Comparison of ENCODE assay signal across 9 cellular contexts in genomic region chr1:26278303-26278702, GRCh38. TPM values are rescaled to one million over a fixed set of nuclear protein-coding genes. Genes with fewer than 3 reads are reported as not detected.
DNase-seq lines count a peak whose midpoint lies in the region; ATAC-seq and TF ChIP-seq lines count a peak whose summit lies in the region.
"Had no signal": no experiment of that assay in that cellular context is flagged by ENCODE, and none has a peak within 500 bp of the region (broad histone marks: within the 10 kb centered on the region; RNA-seq: fewer than 3 reads in every experiment).

No MANE protein-coding gene starts in this region.

- H3K9ac ChIP-seq in duodenal mucosa (ENCODE audit: low read depth in 1 of 2, low read length in 2 of 2): peak overlapping the region; percentile 81 to 82

- peak overlapping the region; percentile 100 for H3K27ac Mint-ChIP-seq in CD8-positive, alpha-beta T cell
- H3K27ac Mint-ChIP-seq in progenitor cell of endocrine pancreas: no peak overlapping the region

- H3K4me3 Mint-ChIP-seq in CD8-positive, alpha-beta T cell: peak overlapping the region; percentile 3
- H3K4me3 Mint-ChIP-seq in progenitor cell of endocrine pancreas (ENCODE audit: low read depth): no peak overlapping the region

- no TSS peak for BruUV-seq in Panc1 (replicated peaks; lab: Mats Ljungman, UMichigan)

- no peaks in the 10 kb centered on the region for H3K27me3 Mint-ChIP-seq in CD8-positive, alpha-beta T cell (ENCODE audit: low read depth)
- H3K27me3 Mint-ChIP-seq in progenitor cell of endocrine pancreas: no peaks in the 10 kb centered on the region

- no peak for TF ChIP-seq CTCF in CD8-positive, alpha-beta T cell (IDR thresholded peaks at IDR 0.05)
- TF ChIP-seq CTCF in Panc1 (IDR thresholded peaks at IDR 0.05) (no peak), neutrophil (IDR thresholded peaks at IDR 0.05) (no peak), progenitor cell of endocrine pancreas (IDR thresholded peaks at IDR 0.05; ENCODE audit: unreplicated experiment) (no peak)

- no peaks in the 10 kb centered on the region for H3K9me3 ChIP-seq in CD8-positive, alpha-beta T cell (ENCODE audit: low read length)
- H3K9me3 ChIP-seq in Panc1 (ENCODE audit: control insufficient read depth, insufficient read depth, low read depth, low read length) (no peaks in the 10 kb centered on the region), duodenal mucosa (ENCODE audit: control insufficient read depth in 1 of 2, low read length in 2 of 2) (no peaks in the 10 kb centered on the region), neutrophil (no peaks in the 10 kb centered on the region)

- H3K36me3 ChIP-seq in CD8-positive, alpha-beta T cell (ENCODE audit: insufficient read depth, low read length): peaks cover 10% of the 10 kb centered on the region
- H3K36me3 ChIP-seq in Panc1 (ENCODE audit: control insufficient read depth, insufficient read depth, low read length) (peaks cover 10% of the 10 kb centered on the region), duodenal mucosa (ENCODE audit: control insufficient read depth in 1 of 2, insufficient read depth in 2 of 2, low read length in 2 of 2) (peaks cover 0 to 13% of the 10 kb centered on the region in 2 donors), neutrophil (peaks cover 28% of the 10 kb centered on the region)

- H3K4me1 Mint-ChIP-seq in CD8-positive, alpha-beta T cell (ENCODE audit: low read depth): peaks cover 73% of the 10 kb centered on the region
- peaks cover 36% of the 10 kb centered on the region for H3K4me1 Mint-ChIP-seq in progenitor cell of endocrine pancreas (ENCODE audit: low read depth)

- H3K4me3 ChIP-seq in CD8-positive, alpha-beta T cell (ENCODE audit: low read depth, low read length): no peak overlapping the region
- no peak overlapping the region for H3K4me3 ChIP-seq in Panc1 (ENCODE audit: low read depth in 2 of 2, low read length in 2 of 2)
- H3K4me3 ChIP-seq in duodenal mucosa (ENCODE audit: low read depth in 1 of 2, low read length in 2 of 2): no peak overlapping the region
- H3K4me3 ChIP-seq in neutrophil (ENCODE audit: low read depth in 1 of 2, low read length in 1 of 2): peak overlapping the region in 1 of 2 experiments; percentile 97

- peak overlapping the region; percentile 69 for H3K27ac ChIP-seq in CD8-positive, alpha-beta T cell (ENCODE audit: low read depth, low read length)
- H3K27ac ChIP-seq in Panc1 (ENCODE audit: low read length) (peak overlapping the region; percentile 96), duodenal mucosa (ENCODE audit: low read depth, low read length) (peak overlapping the region; percentile 65), neutrophil (peak overlapping the region; percentile 100)

- CTCF ChIA-PET in CD8-positive, alpha-beta T cell (lab: Charles Lee): interaction anchor here (0.6 to 22.3 kb wide), 10 partner anchors 9 to 1079 kb away, joined by 3 to 844 read pairs (median 9); partner anchors contain the start of genes CD52 and CEP85
- CTCF ChIA-PET in Panc1 (lab: Charles Lee): no interaction called here

- no peak for ATAC-seq in CD8-positive, alpha-beta T cell
- ATAC-seq in Panc1: 0 out of 2 replicates have a peak, but pooled peaks have one; percentile 10
- no peak for ATAC-seq in HG03196 (IDR thresholded peaks at IDR 0.05; ENCODE audit: unreplicated experiment)
- ATAC-seq in GM21717 (IDR thresholded peaks at IDR 0.05; ENCODE audit: unreplicated experiment): no peak

- DNase-seq in CD8-positive, alpha-beta T cell: no peak
- DNase-seq in Panc1 (ENCODE audit: low read depth, low spot score) (no peak), progenitor cell of endocrine pancreas (ENCODE audit: low spot score, unreplicated experiment) (no peak), NCI-H2081 (lab: John Stamatoyannopoulos, UW) (no peak)

- POLR2A ChIA-PET in CD8-positive, alpha-beta T cell (lab: Charles Lee): interaction anchor here (0.9 to 21.5 kb wide), 4 partner anchors 8 to 96 kb away, joined by 3 to 666 read pairs (median 11); partner anchors contain the start of gene CD52
- POLR2A ChIA-PET in Panc1 (lab: Charles Lee): no interaction called here

- no peaks in the 10 kb centered on the region for H3K27me3 ChIP-seq in CD8-positive, alpha-beta T cell (ENCODE audit: insufficient read depth, low read length)
- H3K27me3 ChIP-seq in Panc1 (ENCODE audit: control insufficient read depth, insufficient read depth, low read length) (no peaks in the 10 kb centered on the region), duodenal mucosa (ENCODE audit: control insufficient read depth in 1 of 2, insufficient read depth in 2 of 2, low read length in 2 of 2) (no peaks in the 10 kb centered on the region), neutrophil (no peaks in the 10 kb centered on the region)

- no peaks in the 10 kb centered on the region for H3K9me3 Mint-ChIP-seq in CD8-positive, alpha-beta T cell
- no peaks in the 10 kb centered on the region for H3K9me3 Mint-ChIP-seq in progenitor cell of endocrine pancreas (ENCODE audit: low read depth)
- H3K9me3 Mint-ChIP-seq: mesothelial cell of epicardium had no signal

- intact Hi-C loops in CD8-positive, alpha-beta T cell (cut with DNase I, micrococcal nuclease): loop anchor here in 1 of 2 experiments (5.0 kb wide), 1 partner anchor 194 kb away; the partner anchor contains the start of gene HMGN2
- intact Hi-C loops in Panc1 (cut with micrococcal nuclease; ENCODE audit: unreplicated experiment): no loop called here

- peaks cover 53% of the 10 kb centered on the region for H3K36me3 Mint-ChIP-seq in CD8-positive, alpha-beta T cell
- peaks cover 6% of the 10 kb centered on the region for H3K36me3 Mint-ChIP-seq in progenitor cell of endocrine pancreas (ENCODE audit: insufficient read depth)

- H3K4me1 ChIP-seq in CD8-positive, alpha-beta T cell (ENCODE audit: insufficient read depth, low read length): peaks cover 72% of the 10 kb centered on the region
- H3K4me1 ChIP-seq in Panc1 (ENCODE audit: control insufficient read depth, insufficient read depth, low read length) (peaks cover 51% of the 10 kb centered on the region), duodenal mucosa (ENCODE audit: control insufficient read depth in 1 of 2, insufficient read depth in 2 of 2, low read length in 2 of 2) (peaks cover 49 to 63% of the 10 kb centered on the region in 2 donors), neutrophil (ENCODE audit: control insufficient read depth in 1 of 2, insufficient read depth in 1 of 2, low read depth in 1 of 2, low read length in 1 of 2) (peaks cover 69 to 86% of the 10 kb centered on the region in 2 experiments)

- in situ Hi-C loops in Panc1 (cut with HindIII; ENCODE audit: low pct_unique_long_range_greater_than_20kb, low sequenced_read_pairs): no loop called here

RNA-seq across cellular contexts. Expression of gene SH3BGRL3, which starts 1.6 kb away (rescaled TPM):
- total RNA-seq in CD8-positive, alpha-beta T cell: 100 to 1,000 TPM; 187 to 191 TPM
- total RNA-seq in Panc1 (2021; ENCODE audit: unreplicated experiment) (193 TPM), progenitor cell of endocrine pancreas (63.8 and 66.6 TPM in 2 replicates)
- 432 TPM for polyA plus RNA-seq in Panc1 (2012; ENCODE audit: insufficient read length)

RNA-seq across cellular contexts. Expression of gene UBXN11, which starts 28.1 kb away (rescaled TPM):
- total RNA-seq in CD8-positive, alpha-beta T cell: 10 to 100 TPM; 28.6 to 33.8 TPM
- total RNA-seq in Panc1 (2021; ENCODE audit: unreplicated experiment) (23.7 TPM), progenitor cell of endocrine pancreas (47.8 and 48.9 TPM in 2 replicates)
- polyA plus RNA-seq in Panc1 (2012; ENCODE audit: insufficient read length): 18.4 TPM

RNA-seq across cellular contexts. Expression of gene CD52, which starts 39.5 kb away (rescaled TPM):
- 100 to 1,000 TPM; 285 to 289 TPM for total RNA-seq in CD8-positive, alpha-beta T cell
- total RNA-seq in Panc1 (2021; ENCODE audit: unreplicated experiment) (1.6 TPM), progenitor cell of endocrine pancreas (0.89 and 1.8 TPM in 2 replicates)
- polyA plus RNA-seq in Panc1 (2012; ENCODE audit: insufficient read length): not detected

RNA-seq across cellular contexts. Expression of gene CEP85, which starts 44.3 kb away (rescaled TPM):
- 1 to 10 TPM; 7.1 TPM for total RNA-seq in CD8-positive, alpha-beta T cell
- 51.8 TPM for total RNA-seq in Panc1 (2021; ENCODE audit: unreplicated experiment)
- 25.8 TPM for polyA plus RNA-seq in Panc1 (2012; ENCODE audit: insufficient read length)
- 20.8 and 21.3 TPM in 2 replicates for total RNA-seq in progenitor cell of endocrine pancreas

Comparison
In these comparisons a context has a peak if more than half of its experiments do, and no peak if none do; other contexts are left out.
1. RNA of gene CD52, which starts 39.5 kb away (total RNA-seq): 285 to 289 TPM in CD8-positive, alpha-beta T cell; 1.6 TPM in Panc1 (single experiment) and 0.89 to 1.8 TPM in progenitor cell of endocrine pancreas; every median in the first group is over 100 times any median in the second.
2. Peak in every context shown above with its lines, with median percentiles within 50 percentile points of each other: H3K27ac ChIP-seq.